Comparison of ENCODE assay signal across 8 cellular contexts in the genomic region with DNA sequence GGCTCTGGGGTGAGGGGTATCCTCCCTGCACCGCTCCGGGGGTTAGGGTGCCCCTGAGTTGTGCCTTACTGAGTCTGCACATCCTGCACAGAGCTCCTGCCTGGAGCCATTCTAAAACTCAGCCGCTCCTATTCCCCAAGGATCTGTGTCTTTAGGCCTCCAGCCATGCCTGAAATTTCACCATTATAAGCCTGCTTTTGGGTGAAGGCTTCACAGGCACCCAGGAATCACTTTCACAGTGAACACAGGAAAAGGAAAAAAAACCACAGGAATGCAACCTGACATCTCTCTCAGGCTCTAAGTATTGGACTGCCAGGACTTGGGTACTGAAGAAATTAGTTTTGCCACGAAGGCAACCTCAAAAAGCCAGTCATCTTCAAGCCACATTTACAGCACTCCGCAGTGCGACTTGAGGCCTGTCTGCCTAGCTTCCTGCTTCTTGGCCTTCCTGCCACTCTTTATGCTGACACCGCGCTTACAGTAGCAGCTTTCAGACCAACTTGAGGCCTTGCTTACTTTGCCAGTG. TPM values are rescaled to one million over a fixed set of nuclear protein-coding genes. Genes with fewer than 3 reads are reported as not detected.
DNase-seq lines count a peak whose midpoint lies in the region; ATAC-seq and TF ChIP-seq lines count a peak whose summit lies in the region.

No MANE protein-coding gene starts in this region.

- no peaks in the 10 kb centered on the region for H3K9me3 ChIP-seq in smooth muscle cell (replicated peaks; ENCODE audit: low read depth)

- H4K20me1 ChIP-seq in smooth muscle cell (ENCODE audit: low read depth), result no peaks in the 10 kb centered on the region

- no peaks in the 10 kb centered on the region for H3K27me3 ChIP-seq in smooth muscle cell (ENCODE audit: low read depth)

- POLR2A ChIA-PET in GM10248 (lab: Yijun Ruan, JAX), result no interaction called here

- peaks cover 3% of the 10 kb centered on the region for H3K79me2 ChIP-seq in smooth muscle cell (ENCODE audit: low read depth)

- no peak for TF ChIP-seq CTCF in fibroblast of mammary gland (conservative IDR thresholded peaks at IDR 0.05; ENCODE audit: control insufficient read depth, insufficient read depth, low read depth, low read length)
- no peak for TF ChIP-seq CTCF in smooth muscle cell (IDR thresholded peaks at IDR 0.05; ENCODE audit: borderline replicate concordance, insufficient read depth, poor library complexity, severe bottlenecking)
- no peak for TF ChIP-seq CTCF in GM10248 (IDR thresholded peaks at IDR 0.05; ENCODE audit: control extremely low read depth, extremely low read depth, low read depth, missing control alignments)

- DNase-seq in HT1080 (ENCODE audit: low read depth) (peak; percentile 93), fibroblast of mammary gland (ENCODE audit: low read depth) (peak; percentile 84), smooth muscle cell (lab: John Stamatoyannopoulos, UW; ENCODE audit: unreplicated experiment) (no peak), NCI-H128 (lab: John Stamatoyannopoulos, UW; ENCODE audit: unreplicated experiment) (no peak), SKM-1 treated with dmso at 0.1 percent for 144 hours (lab: John Stamatoyannopoulos, UW; ENCODE audit: unreplicated experiment) (no peak), GM10248 (ENCODE audit: extremely low spot score) (no peak)
- DNase-seq in activated CD8-positive, alpha-beta memory T cell treated with anti-CD3 and anti-CD28 coated beads, Interleukin-2, amount 50 U/mL, for 4 hours, result peak; percentile 53

- H3K9ac ChIP-seq in smooth muscle cell (ENCODE audit: low read depth), result peak overlapping the region; percentile 80

- peaks cover 19% of the 10 kb centered on the region for H3K4me1 ChIP-seq in smooth muscle cell (ENCODE audit: low read depth)

- peak overlapping the region; percentile 91 for H3K27ac ChIP-seq in smooth muscle cell (ENCODE audit: low read depth)

- H3K4me2 ChIP-seq in smooth muscle cell, result peak overlapping the region; percentile 54

- no peaks in the 10 kb centered on the region for H3K36me3 ChIP-seq in smooth muscle cell (ENCODE audit: low read depth)

- ATAC-seq in GM18907 (IDR thresholded peaks at IDR 0.05; ENCODE audit: unreplicated experiment), result peak; percentile 76

- no peak overlapping the region for H3K4me3 ChIP-seq in fibroblast of mammary gland (ENCODE audit: control insufficient read depth, low read depth, low read length)
- H3K4me3 ChIP-seq in smooth muscle cell, result no peak overlapping the region

- peak overlapping the region; percentile 8 for H2AFZ ChIP-seq in smooth muscle cell (ENCODE audit: low read depth)

- CTCF ChIA-PET in GM10248 (lab: Yijun Ruan, JAX), result interaction anchor here (1.2 to 1.4 kb wide), 3 partner anchors 10 to 183 kb away, joined by 3 to 5 read pairs (median 5); no protein-coding TSS in a partner anchor

- WGBS in smooth muscle cell (ENCODE audit: low lambda C conversion rate), result 29% methylated on average over 8 of the region's 8 CpGs

- H3F3A ChIP-seq in smooth muscle cell (ENCODE audit: low read depth), result peaks cover 28% of the 10 kb centered on the region

RNA-seq across cellular contexts. Expression of gene GALNT10, which starts 30.9 kb away (rescaled TPM):
- 51.5 and 58.2 TPM in 2 replicates for total RNA-seq in HT1080 (2014; rRNA removed; shearing (Covaris generic))
- 29.3 and 32.6 TPM in 2 replicates for polyA plus RNA-seq in HT1080 (2015; cell fraction: cytosol; rRNA removed)
- polyA plus RNA-seq in HT1080 (2015; cell fraction: nucleus; rRNA removed), result 27.1 and 33.5 TPM in 2 replicates
- total RNA-seq in smooth muscle cell, result 24.6 and 28.4 TPM in 2 replicates
- 23.6 and 25.9 TPM in 2 replicates for polyA plus RNA-seq in smooth muscle cell

Comparison
In these comparisons a context has a peak if more than half of its experiments do, and no peak if none do; other contexts are left out.
1. DNase-seq: peak in HT1080 (single experiment), activated CD8-positive, alpha-beta memory T cell treated with anti-CD3 and anti-CD28 coated beads, Interleukin-2, amount 50 U/mL, for 4 hours (single experiment) and fibroblast of mammary gland (single experiment); none in smooth muscle cell (single experiment), NCI-H128 (single experiment), SKM-1 treated with dmso at 0.1 percent for 144 hours (single experiment) and GM10248 (single experiment).